11 cellular contexts compared by ENCODE assay signal in the genomic region with DNA sequence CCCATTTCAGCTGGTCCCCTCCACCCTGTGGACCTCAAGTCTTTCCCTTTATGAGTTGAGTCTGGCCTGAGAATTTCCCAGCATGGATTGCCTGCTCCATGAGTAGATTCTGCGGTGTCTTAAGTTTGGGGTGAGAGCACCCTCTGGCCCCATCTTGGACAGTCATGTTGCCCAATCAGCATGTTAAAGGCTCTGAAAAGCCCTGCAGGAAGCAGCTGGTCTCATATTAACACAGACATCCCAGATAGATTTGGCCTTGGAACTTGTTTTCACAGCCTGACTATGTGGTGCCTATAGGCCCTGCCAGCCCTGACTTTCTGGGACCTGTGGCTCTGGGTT.
"Had no signal": no experiment of that assay in that cellular context is flagged by ENCODE, and none has a peak within 500 bp of the region (broad histone marks: within the 10 kb centered on the region; RNA-seq: fewer than 3 reads in every experiment).

No MANE protein-coding gene starts in this region.

- H3K4me3 Mint-ChIP-seq: activated naive CD4-positive, alpha-beta T cell treated with anti-CD3 and anti-CD28 coated beads, Interleukin-2, amount 10 ng/mL, durations not matched to agents 7 days and 5 days; T-helper 17 cell had no signal

- H3K36me3 ChIP-seq: ascending aorta, pancreas, thoracic aorta had no signal

- DNase-seq: activated CD4-positive, CD25-positive, alpha-beta regulatory T cell; activated naive CD4-positive, alpha-beta T cell treated with anti-CD3 and anti-CD28 coated beads, Interleukin-2, amount 10 ng/mL, durations not matched to agents 7 days and 5 days; activated T-cell treated with anti-CD3 and anti-CD28 coated beads for 4 hours; islet precursor cell; stimulated activated CD4-positive, alpha-beta T cell treated with anti-CD3 and anti-CD28 coated beads, Interleukin-1b, Interleukin-23, amount 100 ng/mL, for 48 hours; T-helper 17 cell had no signal

- H3K4me1 ChIP-seq: ascending aorta, pancreas had no signal

- H3K27ac Mint-ChIP-seq: activated naive CD4-positive, alpha-beta T cell treated with anti-CD3 and anti-CD28 coated beads, Interleukin-2, amount 10 ng/mL, durations not matched to agents 7 days and 5 days; T-helper 17 cell had no signal

- H3K27ac ChIP-seq: ascending aorta, pancreas, thoracic aorta had no signal

- H3K4me1 Mint-ChIP-seq: activated naive CD4-positive, alpha-beta T cell treated with anti-CD3 and anti-CD28 coated beads, Interleukin-2, amount 10 ng/mL, durations not matched to agents 7 days and 5 days had no signal

- H3K4me3 ChIP-seq: ascending aorta, lung, pancreas, thoracic aorta had no signal

- H3K27me3 ChIP-seq: ascending aorta, pancreas had no signal

- H3K36me3 Mint-ChIP-seq: activated naive CD4-positive, alpha-beta T cell treated with anti-CD3 and anti-CD28 coated beads, Interleukin-2, amount 10 ng/mL, durations not matched to agents 7 days and 5 days had no signal

- FAIRE-seq: pancreas, TTC549 had no signal

- H3K9me3 ChIP-seq: ascending aorta, pancreas, thoracic aorta had no signal

- H3K9me3 Mint-ChIP-seq: activated naive CD4-positive, alpha-beta T cell treated with anti-CD3 and anti-CD28 coated beads, Interleukin-2, amount 10 ng/mL, durations not matched to agents 7 days and 5 days had no signal
